Comparison of ENCODE assay signal across 13 cellular contexts in the genomic region with DNA sequence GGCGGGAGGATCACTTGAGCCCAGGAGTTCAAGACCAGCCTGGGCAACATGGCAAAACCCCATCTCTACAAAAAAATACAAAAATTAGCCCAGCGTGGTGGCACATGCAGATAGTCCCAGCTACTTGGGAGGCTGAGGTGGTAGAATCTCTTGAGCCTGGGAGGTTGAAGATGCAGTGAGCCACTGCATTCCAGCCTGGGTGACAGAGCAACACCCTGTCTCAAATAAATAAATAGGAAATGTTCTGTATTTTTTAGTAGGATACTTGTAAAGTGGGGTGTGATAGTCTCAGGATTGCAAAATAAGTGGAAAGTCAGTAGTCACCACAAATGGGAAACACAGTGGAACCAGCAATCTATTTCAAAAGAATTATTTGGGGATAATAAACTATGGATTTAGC.
"Had no signal": no experiment of that assay in that cellular context is flagged by ENCODE, and none has a peak within 500 bp of the region (broad histone marks: within the 10 kb centered on the region; RNA-seq: fewer than 3 reads in every experiment).

No MANE protein-coding gene starts in this region.

- H3K9ac ChIP-seq: parathyroid adenoma had no signal

- H3K27ac Mint-ChIP-seq: activated CD4-positive, alpha-beta memory T cell treated with anti-CD3 and anti-CD28 coated beads for 36 hours; activated naive CD8-positive, alpha-beta T cell; type B pancreatic cell had no signal

- DNase-seq: activated CD4-positive, alpha-beta memory T cell treated with anti-CD3 and anti-CD28 coated beads for 36 hours; activated effector memory CD4-positive, alpha-beta T cell treated with anti-CD3 and anti-CD28 coated beads, Interleukin-2, amount 50 U/mL, for 16 hours; activated T-cell treated with anti-CD3 and anti-CD28 coated beads, Interleukin-2, amount 50 U/mL, for 4 hours; heart left ventricle; kidney; left ventricle myocardium inferior; mesendoderm; retina; stimulated activated CD4-positive, alpha-beta T cell treated with anti-CD3 and anti-CD28 coated beads, Interleukin-2, amount 100 ng/mL, for 24 hours; stimulated activated naive CD4-positive, alpha-beta T cell treated with Interleukin-2 at 50 U/mL for 16 hours had no signal

- ATAC-seq: activated T-cell treated with anti-CD3 and anti-CD28 coated beads, Interleukin-2, amount 50 U/mL, for 4 hours; heart left ventricle had no signal

- H3K36me3 ChIP-seq: left ventricle myocardium inferior had no signal

- H3K27me3 ChIP-seq: heart left ventricle had no signal

- H3K4me3 ChIP-seq: heart left ventricle, left ventricle myocardium inferior had no signal

- H3K4me3 Mint-ChIP-seq: activated CD4-positive, alpha-beta memory T cell treated with anti-CD3 and anti-CD28 coated beads for 36 hours; activated naive CD8-positive, alpha-beta T cell; activated T-cell treated with anti-CD3 and anti-CD28 coated beads, Interleukin-2, amount 50 U/mL, for 4 hours; type B pancreatic cell had no signal

- H3K36me3 Mint-ChIP-seq: activated naive CD8-positive, alpha-beta T cell; type B pancreatic cell had no signal

- H3K27me3 Mint-ChIP-seq: activated CD4-positive, alpha-beta memory T cell treated with anti-CD3 and anti-CD28 coated beads for 36 hours; activated naive CD8-positive, alpha-beta T cell; type B pancreatic cell had no signal

- H3K27ac ChIP-seq: heart left ventricle, left ventricle myocardium inferior, parathyroid adenoma had no signal

- H3K9me3 ChIP-seq: heart left ventricle, left ventricle myocardium inferior had no signal

- H3K9me3 Mint-ChIP-seq: activated CD4-positive, alpha-beta memory T cell treated with anti-CD3 and anti-CD28 coated beads for 36 hours; activated T-cell treated with anti-CD3 and anti-CD28 coated beads, Interleukin-2, amount 50 U/mL, for 4 hours; type B pancreatic cell had no signal

- H2AFZ ChIP-seq: parathyroid adenoma had no signal
